ENCODE assay signal across 8 cellular contexts in the genomic region with DNA sequence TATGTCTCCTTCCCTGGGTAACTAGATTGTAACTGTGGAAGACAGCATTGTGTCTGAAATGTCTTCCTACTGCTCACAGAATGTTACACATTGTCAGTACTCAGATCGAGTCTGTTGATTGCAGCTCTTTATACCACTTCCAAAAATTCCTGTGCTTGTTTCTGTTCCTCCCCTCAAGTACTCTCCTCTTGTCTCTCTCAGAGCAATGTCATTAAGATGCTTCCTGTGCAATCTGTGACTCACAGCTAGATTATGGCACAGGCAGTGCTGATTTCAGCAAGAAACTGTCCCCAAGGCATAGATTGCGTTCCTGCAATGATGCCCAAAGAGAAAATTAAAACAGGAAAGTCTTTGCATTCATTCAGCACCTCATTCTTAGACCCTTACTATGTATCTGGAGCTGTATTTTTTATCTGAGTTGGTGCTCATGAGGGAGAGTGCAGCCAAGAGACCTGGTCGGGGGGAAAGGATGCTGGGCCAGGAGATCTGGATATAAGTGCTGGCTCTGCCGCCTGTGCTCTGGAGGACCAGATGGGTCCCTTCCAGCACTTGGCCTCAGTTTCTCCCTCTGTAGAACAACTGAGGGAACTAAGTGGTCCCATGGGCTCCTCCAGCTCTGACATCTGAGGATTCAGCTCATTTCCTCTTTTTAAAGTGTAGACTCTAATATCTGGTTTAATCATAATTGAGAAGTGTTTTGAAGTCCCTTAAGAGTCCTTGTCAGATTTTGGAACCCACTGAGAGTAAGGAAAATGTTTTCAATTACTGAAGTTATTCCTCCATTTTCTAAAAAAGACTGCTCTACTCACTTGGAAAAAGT. TPM values are rescaled to one million over a fixed set of nuclear protein-coding genes. Genes with fewer than 3 reads are reported as not detected.
A peak's percentile ranks its signal among the peaks of the same experiment; 100 is the strongest.
DNase-seq lines count a peak whose midpoint lies in the region; ATAC-seq and TF ChIP-seq lines count a peak whose summit lies in the region.

No MANE protein-coding gene starts in this region.

- no CpG with 5 or more reads among the region's 4 CpGs for WGBS in H9 (ENCODE audit: extremely low coverage, insufficient read length, low lambda C conversion rate)
- 37% methylated on average over 4 of the region's 4 CpGs for WGBS in smooth muscle cell (ENCODE audit: low lambda C conversion rate)

- TF ChIP-seq CTCF in H9 (conservative IDR thresholded peaks at IDR 0.05) (no peak), foreskin keratinocyte (conservative IDR thresholded peaks at IDR 0.05) (no peak), smooth muscle cell (IDR thresholded peaks at IDR 0.05; ENCODE audit: borderline replicate concordance, insufficient read depth, poor library complexity, severe bottlenecking) (no peak), Caco-2 (IDR thresholded peaks at IDR 0.05; ENCODE audit: insufficient read depth in 1 of 2, low read depth in 1 of 2, low read length in 1 of 2, severe bottlenecking in 1 of 2, unreplicated experiment in 1 of 2) (no peak)

- H2AK5ac ChIP-seq in H9 (ENCODE audit: insufficient read length, low read length): no peak overlapping the region

- H4K20me1 ChIP-seq in H9 (ENCODE audit: control insufficient read depth, insufficient read depth, insufficient read length) (no peaks in the 10 kb centered on the region), smooth muscle cell (ENCODE audit: low read depth) (no peaks in the 10 kb centered on the region)

- intact Hi-C loops in Caco-2 (cut with micrococcal nuclease; ENCODE audit: unreplicated experiment): no loop called here

- H4K5ac ChIP-seq in H9 (ENCODE audit: insufficient read length, low read depth, low read length): no peak overlapping the region

- no peak overlapping the region for H2BK5ac ChIP-seq in H9 (ENCODE audit: insufficient read length, low read length)

- no peak overlapping the region for H4K91ac ChIP-seq in H9 (ENCODE audit: insufficient read length, low read depth, low read length)

- H3K9me3 ChIP-seq in H9 (ENCODE audit: control insufficient read depth, low read depth, low read length) (no peaks in the 10 kb centered on the region), smooth muscle cell (replicated peaks; ENCODE audit: low read depth) (no peaks in the 10 kb centered on the region), Caco-2 (no peaks in the 10 kb centered on the region)

- H3K27ac Mint-ChIP-seq in H9 (peak overlapping the region in 2 of 3 experiments; percentile 2 to 8; a peak in 2 of 7 replicates), Caco-2 (ENCODE audit: unreplicated experiment) (no peak overlapping the region)

- H3K18ac ChIP-seq in H9 (ENCODE audit: insufficient read length, low read depth, low read length): no peak overlapping the region

- BruUV-seq in Caco-2 (replicated peaks; lab: Mats Ljungman, UMichigan): no TSS peak

- no peak overlapping the region for H2BK120ac ChIP-seq in H9 (ENCODE audit: low read depth, low read length, poor library complexity, severe bottlenecking)

- no peak overlapping the region for H3K23ac ChIP-seq in H9 (ENCODE audit: insufficient read length, low read depth, low read length)

- H3K36me3 Mint-ChIP-seq in H9 (ENCODE audit: insufficient read depth in 1 of 3, low read depth in 3 of 3) (no peaks in the 10 kb centered on the region), Caco-2 (ENCODE audit: insufficient read depth, unreplicated experiment) (no peaks in the 10 kb centered on the region)

- H3K56ac ChIP-seq in H9 (ENCODE audit: insufficient read length, low read depth, low read length): no peak overlapping the region

- H3K4me3 ChIP-seq in smooth muscle cell (no peak overlapping the region), Caco-2 (ENCODE audit: low read depth, low read length) (no peak overlapping the region)

- no peaks in the 10 kb centered on the region for H3F3A ChIP-seq in smooth muscle cell (ENCODE audit: low read depth)

- no peaks in the 10 kb centered on the region for H3K23me2 ChIP-seq in H9 (ENCODE audit: insufficient read length, low read depth, low read length, poor library complexity, severe bottlenecking)

- H3K27me3 Mint-ChIP-seq in H9 (ENCODE audit: low read depth): no peaks in the 10 kb centered on the region
- H3K27me3 Mint-ChIP-seq in Caco-2 (ENCODE audit: insufficient read depth, unreplicated experiment): no peaks in the 10 kb centered on the region

- no peaks in the 10 kb centered on the region for H3K79me1 ChIP-seq in H9 (ENCODE audit: insufficient read depth, low read depth, low read length, poor library complexity, severe bottlenecking)

- H2AFZ ChIP-seq in H9 (ENCODE audit: low read length) (no peak overlapping the region), smooth muscle cell (ENCODE audit: low read depth) (no peak overlapping the region)

- no peak overlapping the region; the same call in 1 of the 2 replicates for H3K14ac ChIP-seq in H9 (ENCODE audit: insufficient read depth, low read length)

- no peak overlapping the region for H2BK20ac ChIP-seq in H9 (ENCODE audit: low read depth, low read length, poor library complexity, severe bottlenecking)

- H3K9ac ChIP-seq in H9 (ENCODE audit: extremely low read depth, insufficient read length, low read length) (no peak overlapping the region), smooth muscle cell (ENCODE audit: low read depth) (no peak overlapping the region)

- peaks cover 9% of the 10 kb centered on the region; the same call in 1 of the 2 replicates for H3K4me1 ChIP-seq in H9 (ENCODE audit: insufficient read depth, low read length)
- H3K4me1 ChIP-seq in foreskin keratinocyte: peaks cover 11% of the 10 kb centered on the region
- H3K4me1 ChIP-seq in smooth muscle cell (ENCODE audit: low read depth): no peaks in the 10 kb centered on the region
- H3K4me1 ChIP-seq in Caco-2: no peaks in the 10 kb centered on the region

- CTCF ChIA-PET in Caco-2 (lab: Charles Lee): interaction anchor here (0.6 to 1.1 kb wide), 2 partner anchors 39 to 116 kb away, joined by 3 read pairs; no protein-coding TSS in a partner anchor

- H3K27me3 ChIP-seq in H9 (ENCODE audit: insufficient read depth, low read length) (no peaks in the 10 kb centered on the region), foreskin keratinocyte (no peaks in the 10 kb centered on the region), smooth muscle cell (ENCODE audit: low read depth) (no peaks in the 10 kb centered on the region), Caco-2 (replicated peaks; ENCODE audit: control insufficient read depth, insufficient read depth, low read length) (no peaks in the 10 kb centered on the region)

- H3K27ac ChIP-seq in H9 (ENCODE audit: insufficient read length, low read depth, low read length) (no peak overlapping the region), foreskin keratinocyte (no peak overlapping the region), smooth muscle cell (ENCODE audit: low read depth) (peak overlapping the region; percentile 32)

- H2BK15ac ChIP-seq in H9 (ENCODE audit: low read depth, low read length): no peak overlapping the region

- H3K4me2 ChIP-seq in H9 (ENCODE audit: insufficient read depth, insufficient read length, low read length): no peak overlapping the region
- peak overlapping the region; percentile 52 for H3K4me2 ChIP-seq in smooth muscle cell

- no peaks in the 10 kb centered on the region for H3K36me3 ChIP-seq in smooth muscle cell (ENCODE audit: low read depth)
- H3K36me3 ChIP-seq in Caco-2 (ENCODE audit: control insufficient read depth, insufficient read depth, low read length): no peaks in the 10 kb centered on the region

- H3K4me1 Mint-ChIP-seq in H9: peaks cover 13 to 15% of the 10 kb centered on the region in 2 experiments
- no peaks in the 10 kb centered on the region for H3K4me1 Mint-ChIP-seq in Caco-2 (ENCODE audit: low read depth, unreplicated experiment)

- H3K4ac ChIP-seq in H9 (ENCODE audit: low read depth, low read length): no peak overlapping the region

- H3K9me3 Mint-ChIP-seq in H9 (no peaks in the 10 kb centered on the region), Caco-2 (ENCODE audit: unreplicated experiment) (no peaks in the 10 kb centered on the region)

- no peak overlapping the region for H4K8ac ChIP-seq in H9 (replicated peaks; ENCODE audit: insufficient read length, low read depth, low read length)

- H3K4me3 Mint-ChIP-seq in H9 (no peak overlapping the region), Caco-2 (ENCODE audit: unreplicated experiment) (no peak overlapping the region)

- H3K79me2 ChIP-seq in H9 (ENCODE audit: insufficient read depth, low read length) (no peaks in the 10 kb centered on the region), smooth muscle cell (ENCODE audit: low read depth) (no peaks in the 10 kb centered on the region)

- no peak overlapping the region for H3T11ph ChIP-seq in H9 (ENCODE audit: low read length)

- H2BK12ac ChIP-seq in H9 (ENCODE audit: insufficient read length, low read depth, low read length): no peak overlapping the region

- peak; percentile 33 for ATAC-seq in foreskin keratinocyte
- no peak for ATAC-seq in GM18873 (IDR thresholded peaks at IDR 0.05; ENCODE audit: low FRiP score, unreplicated experiment)

- POLR2A ChIA-PET in Caco-2 (lab: Charles Lee): no interaction called here

- DNase-seq in H9: no peak
- DNase-seq in SIG-M5 (lab: John Stamatoyannopoulos, UW): peak; percentile 56
- DNase-seq in foreskin keratinocyte: peak; percentile 13 to 48
- no peak for DNase-seq in smooth muscle cell (lab: John Stamatoyannopoulos, UW; ENCODE audit: unreplicated experiment)
- no peak for DNase-seq in NK-92 treated with Interleukin-12 subunit alpha and Interleukin-12 subunit beta, amount 100 ng/mL, for 24 hours (lab: John Stamatoyannopoulos, UW)
- no peak for DNase-seq in Caco-2
- DNase-seq in HuH-7 (ENCODE audit: low spot score): no peak

RNA-seq across cellular contexts. Expression of a gene that starts 40.8 kb away (rescaled TPM):
- total RNA-seq in H9 (2021): 66.8 and 68.4 TPM in 2 replicates
- total RNA-seq in foreskin keratinocyte: 37.2 and 38.1 TPM in 2 replicates
- 25.3 and 31.3 TPM in 2 replicates for polyA plus RNA-seq in foreskin keratinocyte
- total RNA-seq in smooth muscle cell: 20.7 and 29.6 TPM in 2 replicates
- 28.3 and 30.3 TPM in 2 replicates for polyA plus RNA-seq in smooth muscle cell
- 61.3 and 70.9 TPM in 2 replicates for total RNA-seq in Caco-2 (2022)

RNA-seq across cellular contexts. Expression of a gene that starts 54.9 kb away (rescaled TPM):
- total RNA-seq in H9 (2021) (26.6 TPM in 2 replicates), foreskin keratinocyte (34.6 and 36.4 TPM in 2 replicates), smooth muscle cell (71.6 and 76.6 TPM in 2 replicates), Caco-2 (2022) (49.0 and 51.6 TPM in 2 replicates)
- polyA plus RNA-seq in foreskin keratinocyte (25.0 and 26.4 TPM in 2 replicates), smooth muscle cell (41.6 and 44.5 TPM in 2 replicates)

Comparison
In these comparisons a context has a peak if more than half of its experiments do, and no peak if none do; other contexts are left out.
1. DNase-seq: peak in SIG-M5 (single experiment) and foreskin keratinocyte (2 of 2); none in H9 (single experiment), smooth muscle cell (single experiment), NK-92 treated with Interleukin-12 subunit alpha and Interleukin-12 subunit beta, amount 100 ng/mL, for 24 hours (single experiment), Caco-2 (0 of 2) and HuH-7 (single experiment).